22 cellular contexts compared by ENCODE assay signal in the genomic region with DNA sequence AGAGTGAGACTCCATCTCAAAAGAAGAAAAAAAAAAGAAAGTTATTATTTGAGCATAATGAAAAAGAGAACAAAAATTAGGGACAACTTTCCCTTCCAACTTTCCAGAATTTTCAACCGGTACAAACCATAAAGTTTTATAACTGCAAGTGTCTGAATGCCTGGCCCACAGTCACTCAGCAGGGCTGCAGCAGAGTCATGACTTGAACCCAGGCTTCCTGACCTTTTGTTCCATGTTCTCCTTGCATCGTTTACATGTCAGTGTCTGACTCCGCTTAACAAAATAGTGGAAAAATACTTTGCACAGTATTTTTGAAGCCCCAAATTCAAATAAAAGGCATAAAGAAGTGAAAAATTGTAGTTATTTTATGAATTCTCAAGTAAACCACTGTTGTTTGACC.
DNase-seq lines count a peak whose midpoint lies in the region; ATAC-seq, FAIRE-seq and TF ChIP-seq lines count a peak whose summit lies in the region.
"Had no signal": no experiment of that assay in that cellular context is flagged by ENCODE, and none has a peak within 500 bp of the region (broad histone marks: within the 10 kb centered on the region; RNA-seq: fewer than 3 reads in every experiment).

No MANE protein-coding gene starts in this region.

- FAIRE-seq in endothelial cell of umbilical vein (lab: Jason Lieb, UNC): peak; percentile 8
- FAIRE-seq: A204.1, D721Med, GM12892, GM18507, HTR-8/SVneo had no signal

- no peak overlapping the region for H3K4me3 ChIP-seq in endothelial cell of umbilical vein (replicated peaks in 1 of 3; ENCODE audit: insufficient read depth in 1 of 3, low read depth in 1 of 3, low read length in 3 of 3)
- no peak overlapping the region for H3K4me3 ChIP-seq in mesenchymal stem cell (ENCODE audit: insufficient read depth in 1 of 2, low read depth in 1 of 2, low read length in 2 of 2)
- H3K4me3 ChIP-seq in prostate gland: no peak overlapping the region
- H3K4me3 ChIP-seq: GM23248, HAP-1 had no signal

- H2BK15ac ChIP-seq in mesenchymal stem cell (ENCODE audit: low read depth, poor library complexity, severe bottlenecking): no peak overlapping the region

- DNase-seq in chondrocyte (ENCODE audit: low spot score): no peak
- DNase-seq in endothelial cell of umbilical vein (ENCODE audit: low read depth, low spot score): no peak
- peak; percentile 52 for DNase-seq in mesenchymal stem cell
- no peak for DNase-seq in prostate gland (ENCODE audit: low spot score)
- no peak for DNase-seq in pons (ENCODE audit: low spot score)
- DNase-seq: AML-193; Caco-2; CD4-positive, alpha-beta T cell; DMS79; GDM1; GM23248; IMR-90 had no signal

- POLR2A ChIA-PET in endothelial cell of umbilical vein (lab: Charles Lee): no interaction called here

- no peaks in the 10 kb centered on the region for H3K79me1 ChIP-seq in mesenchymal stem cell (replicated peaks; ENCODE audit: low read length, poor library complexity, severe bottlenecking)

- H3K27me3 ChIP-seq in endothelial cell of umbilical vein (ENCODE audit: control insufficient read depth in 2 of 2, insufficient read depth in 2 of 2, low read length in 2 of 2) (no peaks in the 10 kb centered on the region), mesenchymal stem cell (ENCODE audit: control insufficient read depth in 1 of 2, insufficient read depth in 1 of 2, low read length in 2 of 2) (no peaks in the 10 kb centered on the region), prostate gland (replicated peaks; ENCODE audit: insufficient read depth) (no peaks in the 10 kb centered on the region)

- H3K9me3 ChIP-seq in endothelial cell of umbilical vein (replicated peaks; ENCODE audit: control insufficient read depth, insufficient read depth, low read length) (no peaks in the 10 kb centered on the region), mesenchymal stem cell (ENCODE audit: control insufficient read depth, low read length) (peaks cover 6% of the 10 kb centered on the region), prostate gland (no peaks in the 10 kb centered on the region)
- H3K9me3 ChIP-seq: Caco-2, HAP-1 had no signal

- H4K20me1 ChIP-seq in endothelial cell of umbilical vein (replicated peaks; ENCODE audit: control insufficient read depth, extremely low read depth, insufficient read depth, low read length): no peaks in the 10 kb centered on the region

- peaks cover 2% of the 10 kb centered on the region for H3K36me3 Mint-ChIP-seq in chondrocyte (ENCODE audit: low read depth)

- H2BK12ac ChIP-seq in mesenchymal stem cell (ENCODE audit: low read length in 2 of 2): no peak overlapping the region

- H3K9ac ChIP-seq in endothelial cell of umbilical vein (replicated peaks; ENCODE audit: extremely low read depth, insufficient read depth, low read length) (peak overlapping the region; percentile 49), mesenchymal stem cell (ENCODE audit: low read length) (no peak overlapping the region)
- H3K9ac ChIP-seq: GM23248 had no signal

- no peak overlapping the region for H3K4me3 Mint-ChIP-seq in chondrocyte (ENCODE audit: unreplicated experiment)
- H3K4me3 Mint-ChIP-seq: CD4-positive, alpha-beta T cell had no signal

- no peak overlapping the region for H4K8ac ChIP-seq in mesenchymal stem cell (ENCODE audit: low read length)

- H3K9me1 ChIP-seq in endothelial cell of umbilical vein (replicated peaks; ENCODE audit: control insufficient read depth, extremely low read depth, insufficient read depth, low read length): no peaks in the 10 kb centered on the region

- H3K36me3 ChIP-seq in endothelial cell of umbilical vein (ENCODE audit: control insufficient read depth in 2 of 2, extremely low read depth in 1 of 2, insufficient read depth in 2 of 2, low read length in 2 of 2): peaks cover 0 to 3% of the 10 kb centered on the region in 2 experiments
- H3K36me3 ChIP-seq in mesenchymal stem cell (ENCODE audit: control insufficient read depth in 1 of 2, insufficient read depth in 2 of 2, low read depth in 1 of 2, low read length in 2 of 2): no peaks in the 10 kb centered on the region
- no peaks in the 10 kb centered on the region for H3K36me3 ChIP-seq in prostate gland
- H3K36me3 ChIP-seq: HAP-1 had no signal

- H3K27ac ChIP-seq in endothelial cell of umbilical vein (ENCODE audit: insufficient read depth, low read depth, low read length) (no peak overlapping the region), mesenchymal stem cell (ENCODE audit: low read length, poor library complexity, severe bottlenecking) (no peak overlapping the region), prostate gland (peak overlapping the region; percentile 22 to 44)
- H3K27ac ChIP-seq: C4-2B, GM23248, HL-60 had no signal

- peak overlapping the region in 1 of 2 experiments; percentile 66 for H3K18ac ChIP-seq in mesenchymal stem cell (ENCODE audit: low read depth in 1 of 2, low read length in 2 of 2)

- H3K27me3 Mint-ChIP-seq in chondrocyte (ENCODE audit: low read depth): no peaks in the 10 kb centered on the region
- H3K27me3 Mint-ChIP-seq: CD4-positive, alpha-beta T cell had no signal

- no peak overlapping the region for H2AK5ac ChIP-seq in mesenchymal stem cell (ENCODE audit: low read length, severe bottlenecking)

- no peak overlapping the region for H4K91ac ChIP-seq in mesenchymal stem cell (ENCODE audit: low read length)

- WGBS in mesenchymal stem cell: 7% methylated on average over 2 of the region's 3 CpGs
- WGBS in prostate gland: 31% methylated on average over 3 of the region's 3 CpGs

- TF ChIP-seq POLR2A in endothelial cell of umbilical vein (IDR thresholded peaks at IDR 0.05; ENCODE audit: low read depth, low read length): no peak
- no peak for TF ChIP-seq POLR2A in prostate gland (IDR thresholded peaks at IDR 0.05)

- no peak overlapping the region for H2AFZ ChIP-seq in endothelial cell of umbilical vein (ENCODE audit: low read depth, low read length)
- no peak overlapping the region for H2AFZ ChIP-seq in mesenchymal stem cell (ENCODE audit: low read depth, low read length)
- H2AFZ ChIP-seq: GM23248 had no signal

- BruUV-seq in endothelial cell of umbilical vein (replicated peaks; lab: Mats Ljungman, UMichigan): no TSS peak

- H3K27ac Mint-ChIP-seq in chondrocyte (ENCODE audit: unreplicated experiment): peak overlapping the region; percentile 86
- H3K27ac Mint-ChIP-seq: CD4-positive, alpha-beta T cell had no signal

- H3K4me2 ChIP-seq in endothelial cell of umbilical vein (ENCODE audit: insufficient read depth, low read length) (peak overlapping the region; percentile 10), mesenchymal stem cell (ENCODE audit: low read length, poor library complexity, severe bottlenecking) (no peak overlapping the region)

- H3K4me1 Mint-ChIP-seq in chondrocyte (ENCODE audit: low read depth): peaks cover 41% of the 10 kb centered on the region

- TF ChIP-seq CTCF in chondrocyte (IDR thresholded peaks at IDR 0.05) (no peak), endothelial cell of umbilical vein (IDR thresholded peaks at IDR 0.05; ENCODE audit: extremely low read depth in 1 of 2, insufficient read depth in 1 of 2, low read depth in 1 of 2, low read length in 2 of 2) (no peak), prostate gland (IDR thresholded peaks at IDR 0.05) (no peak)

- ATAC-seq in HG03520 (IDR thresholded peaks at IDR 0.05; ENCODE audit: unreplicated experiment) (no peak), HG03457 (IDR thresholded peaks at IDR 0.05; ENCODE audit: unreplicated experiment) (no peak)

- no peak overlapping the region for H2BK5ac ChIP-seq in mesenchymal stem cell (ENCODE audit: low read depth, low read length, poor library complexity, severe bottlenecking)

- dilution Hi-C loops in endothelial cell of umbilical vein (cut with MboI; ENCODE audit: extremely low pct_ligation_motif_present, low sequenced_read_pairs): no loop called here

- intact Hi-C loops in endothelial cell of umbilical vein (cut with micrococcal nuclease) (loop anchor here (10.0 kb wide), 1 partner anchor 555 kb away; no protein-coding TSS in a partner anchor), prostate gland (cut with DNase I) (no loop called here)

- H3K4me1 ChIP-seq in endothelial cell of umbilical vein (ENCODE audit: control insufficient read depth, extremely low read depth, insufficient read depth, low read length) (peaks cover 17% of the 10 kb centered on the region), mesenchymal stem cell (ENCODE audit: control insufficient read depth, insufficient read depth, low read depth, low read length) (peaks cover 2% of the 10 kb centered on the region), prostate gland (replicated peaks) (no peaks in the 10 kb centered on the region)
- H3K4me1 ChIP-seq: Caco-2, HAP-1 had no signal

- peaks cover 1% of the 10 kb centered on the region for H3K9me3 Mint-ChIP-seq in chondrocyte (ENCODE audit: low read depth)
- H3K9me3 Mint-ChIP-seq: CD4-positive, alpha-beta T cell had no signal

- H3K4ac ChIP-seq in mesenchymal stem cell (ENCODE audit: low read depth in 1 of 2, low read length in 2 of 2): peak overlapping the region in 1 of 2 experiments; percentile 66

- CTCF ChIA-PET in endothelial cell of umbilical vein (lab: Charles Lee): no interaction called here

- H2BK120ac ChIP-seq in mesenchymal stem cell (ENCODE audit: low read depth, low read length): no peak overlapping the region

- H3K23ac ChIP-seq in mesenchymal stem cell (ENCODE audit: low read length in 2 of 2): no peak overlapping the region

- no peak overlapping the region for H3K14ac ChIP-seq in mesenchymal stem cell (ENCODE audit: low read length in 2 of 2)

- H3K79me2 ChIP-seq in endothelial cell of umbilical vein (ENCODE audit: control insufficient read depth, insufficient read depth, low read length): peaks cover 5% of the 10 kb centered on the region

TF ChIP-seq in endothelial cell of umbilical vein, 7 proteins besides CTCF, POLR2A, EP300 and RAD21:
- TF ChIP-seq GATA2 (IDR thresholded peaks at IDR 0.05; ENCODE audit: insufficient read depth, insufficient read length, low read depth, low read length): no peak
- TF ChIP-seq JUN (IDR thresholded peaks at IDR 0.05; ENCODE audit: borderline replicate concordance, insufficient read depth, insufficient read length, low read depth): no peak
- TF ChIP-seq POLR2AphosphoS5 (IDR thresholded peaks at IDR 0.05; ENCODE audit: insufficient read depth, low read depth, low read length): no peak
- no peak for TF ChIP-seq FOS (IDR thresholded peaks at IDR 0.05; ENCODE audit: borderline replicate concordance, insufficient read depth, low read length)
- no peak for TF ChIP-seq EZH2 (IDR thresholded peaks at IDR 0.05; ENCODE audit: borderline replicate concordance, low read depth, low read length, severe bottlenecking)
- TF ChIP-seq, protein P1, sequence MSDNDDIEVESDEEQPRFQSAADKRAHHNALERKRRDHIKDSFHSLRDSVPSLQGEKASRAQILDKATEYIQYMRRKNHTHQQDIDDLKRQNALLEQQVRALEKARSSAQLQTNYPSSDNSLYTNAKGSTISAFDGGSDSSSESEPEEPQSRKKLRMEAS (IDR thresholded peaks at IDR 0.05; ENCODE audit: insufficient read depth, insufficient read length): no peak
- TF ChIP-seq MYC (IDR thresholded peaks at IDR 0.05; ENCODE audit: low read depth, low read length): no peak

Comparison
In these comparisons a context has a peak if more than half of its experiments do, and no peak if none do; other contexts are left out.
1. H3K27ac ChIP-seq: peak in prostate gland (2 of 2); none in endothelial cell of umbilical vein (single experiment) and mesenchymal stem cell (single experiment).